Comparison of ENCODE assay signal across 8 cellular contexts in the genomic region with DNA sequence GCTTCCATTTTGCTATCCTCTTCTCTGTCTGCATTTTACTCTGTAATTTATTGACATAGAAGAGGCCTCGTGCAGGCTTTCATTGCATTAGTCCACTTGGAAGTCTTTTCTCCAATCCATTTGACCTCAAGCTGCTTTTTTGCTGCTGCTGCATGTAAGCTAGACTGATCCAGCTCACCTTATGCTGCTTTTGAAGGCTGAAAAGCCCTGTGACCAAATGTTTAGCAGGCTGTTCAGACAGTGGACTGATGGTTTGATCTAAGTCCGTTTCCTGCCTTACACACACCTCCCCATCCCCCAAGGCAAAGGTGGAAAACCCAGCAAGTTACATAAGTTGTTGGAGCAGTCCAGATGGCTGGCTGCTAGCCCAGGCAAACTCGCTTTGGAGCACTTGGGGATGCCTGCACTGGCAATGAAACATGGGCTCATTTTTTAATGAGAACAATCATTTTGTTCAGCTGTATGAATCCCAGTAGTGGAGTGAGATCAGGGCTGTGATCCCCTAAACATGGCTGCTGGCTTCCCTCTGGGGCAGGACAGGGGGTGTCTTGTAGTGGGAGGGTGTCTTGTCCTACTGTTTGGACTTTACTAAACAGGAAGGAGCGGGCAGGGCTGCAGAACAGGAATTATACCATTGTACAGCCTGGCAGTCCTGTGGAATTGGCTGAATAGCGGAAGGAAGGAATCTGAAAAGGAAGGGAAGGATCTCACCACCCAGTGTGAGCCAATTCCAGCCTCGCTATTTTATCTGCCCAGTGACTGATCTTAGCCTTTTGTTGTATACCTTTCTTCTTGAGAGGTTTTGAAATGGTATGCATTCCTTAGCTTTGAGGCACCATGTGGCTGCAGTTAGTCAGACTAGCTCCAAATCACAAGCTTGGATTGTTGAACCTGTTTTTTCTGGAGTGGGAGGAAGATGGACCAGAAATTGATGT.
DNase-seq lines count a peak whose midpoint lies in the region; ATAC-seq and TF ChIP-seq lines count a peak whose summit lies in the region.

No MANE protein-coding gene starts in this region.

- no peaks in the 10 kb centered on the region for H3K9me2 ChIP-seq in GM23248 (ENCODE audit: insufficient read depth)

- H3K4me3 ChIP-seq in GM23248 (peak overlapping the region; percentile 43), mucosa of descending colon (no peak overlapping the region), vagina (no peak overlapping the region)

- CTCF ChIA-PET in RWPE1 (lab: Yijun Ruan, JAX), result interaction anchor here (0.8 to 0.9 kb wide), 2 partner anchors 10 to 92 kb away, joined by 3 to 5 read pairs; no protein-coding TSS in a partner anchor

- POLR2A ChIA-PET in RWPE1 (lab: Yijun Ruan, JAX; ENCODE audit: low non-redundant PET), result interaction anchor here (0.6 kb wide), 1 partner anchor 422 kb away, joined by 3 read pairs; no protein-coding TSS in a partner anchor

- in situ Hi-C loops in GM23248 (cut with MboI), result no loop called here

- H3K36me3 ChIP-seq in GM23248 (ENCODE audit: low read depth) (no peaks in the 10 kb centered on the region), mucosa of descending colon (ENCODE audit: low read depth) (no peaks in the 10 kb centered on the region), vagina (no peaks in the 10 kb centered on the region)

- no peak overlapping the region for H3K4me3 Mint-ChIP-seq in endothelial cell (ENCODE audit: unreplicated experiment)

- H3K4me1 Mint-ChIP-seq in endothelial cell (ENCODE audit: unreplicated experiment), result peaks cover 59% of the 10 kb centered on the region

- peak; percentile 84 for DNase-seq in GM23248
- peak; percentile 90 for DNase-seq in RWPE1 (ENCODE audit: low spot score)
- no peak for DNase-seq in endothelial cell (ENCODE audit: low spot score)
- DNase-seq in mucosa of descending colon, result peak; percentile 76 to 89 (median 77)
- no peak for DNase-seq in vagina (ENCODE audit: extremely low spot score in 2 of 2)
- no peak for DNase-seq in activated CD4-positive, alpha-beta T cell treated with anti-CD3 and anti-CD28 coated beads for 1 hour

- no peaks in the 10 kb centered on the region for H3K27me3 ChIP-seq in GM23248 (replicated peaks; ENCODE audit: insufficient read depth)
- no peaks in the 10 kb centered on the region for H3K27me3 ChIP-seq in vagina

- 0 out of 2 replicates have a peak overlapping the region, but pooled peaks have one; percentile 6 for H3K9ac ChIP-seq in GM23248

- no peaks in the 10 kb centered on the region for H3K9me3 Mint-ChIP-seq in endothelial cell (ENCODE audit: unreplicated experiment)

- peaks cover 46% of the 10 kb centered on the region for H3F3A ChIP-seq in GM23248 (ENCODE audit: insufficient read depth)

- H4K20me1 ChIP-seq in GM23248 (ENCODE audit: insufficient read depth), result no peaks in the 10 kb centered on the region

- H3K9me3 ChIP-seq in GM23248 (ENCODE audit: low read depth) (no peaks in the 10 kb centered on the region), mucosa of descending colon (no peaks in the 10 kb centered on the region), vagina (no peaks in the 10 kb centered on the region)

- TF ChIP-seq CTCF in RWPE1 (conservative IDR thresholded peaks at IDR 0.05; ENCODE audit: low read depth) (no peak), endothelial cell (IDR thresholded peaks at IDR 0.05; ENCODE audit: unreplicated experiment) (no peak), mucosa of descending colon (IDR thresholded peaks at IDR 0.05) (no peak), vagina (IDR thresholded peaks at IDR 0.05) (no peak)

- peak overlapping the region; percentile 57 for H3K4me2 ChIP-seq in GM23248 (ENCODE audit: unreplicated experiment)

- intact Hi-C loops in mucosa of descending colon (cut with DNase I, micrococcal nuclease) (no loop called here), vagina (cut with DNase I) (no loop called here)

- H3K27ac ChIP-seq in GM23248 (peak overlapping the region; percentile 64), RWPE1 (peak overlapping the region; percentile 87), vagina (peak overlapping the region; percentile 31)

- H3K27ac Mint-ChIP-seq in endothelial cell (ENCODE audit: unreplicated experiment), result peak overlapping the region; percentile 86

- peaks cover 13% of the 10 kb centered on the region for H3K27me3 Mint-ChIP-seq in endothelial cell (ENCODE audit: unreplicated experiment)

- ATAC-seq in mucosa of descending colon (peak; percentile 89), GM21381 (IDR thresholded peaks at IDR 0.05; ENCODE audit: unreplicated experiment) (no peak), GM21360 (IDR thresholded peaks at IDR 0.05; ENCODE audit: unreplicated experiment) (no peak)

- 8 to 10% methylated on average over 6 of the region's 6 CpGs for WGBS in GM23248 (ENCODE audit: low coverage in 1 of 2, low lambda C conversion rate in 2 of 2, missing lambda C conversion rate in 2 of 2), 2 experiments

- no peaks in the 10 kb centered on the region for H3K79me2 ChIP-seq in GM23248 (ENCODE audit: insufficient read depth)

- H3K36me3 Mint-ChIP-seq in endothelial cell (ENCODE audit: low read depth, unreplicated experiment), result peaks cover 4% of the 10 kb centered on the region

- H2AFZ ChIP-seq in GM23248, result peak overlapping the region; percentile 54

- no peak for TF ChIP-seq POLR2A in vagina (IDR thresholded peaks at IDR 0.05)

- H3K4me1 ChIP-seq in GM23248 (ENCODE audit: insufficient read depth) (peaks cover 42% of the 10 kb centered on the region), mucosa of descending colon (ENCODE audit: low read depth) (peaks cover 24% of the 10 kb centered on the region), vagina (peaks cover 24% of the 10 kb centered on the region)

Comparison
In these comparisons a context has a peak if more than half of its experiments do, and no peak if none do; other contexts are left out.
1. DNase-seq: peak in GM23248 (single experiment), RWPE1 (single experiment) and mucosa of descending colon (3 of 3); none in endothelial cell (single experiment), vagina (0 of 2) and activated CD4-positive, alpha-beta T cell treated with anti-CD3 and anti-CD28 coated beads for 1 hour (single experiment).
2. H3K27ac ChIP-seq: peak in every context shown above with its lines; median percentile 87 in RWPE1; 64 in GM23248; 31 in vagina.